8 cellular contexts compared by ENCODE assay signal in genomic region chr10:30435499-30436117, GRCh38. TPM values are rescaled to one million over a fixed set of nuclear protein-coding genes. Genes with fewer than 3 reads are reported as not detected.
DNase-seq lines count a peak whose midpoint lies in the region; ATAC-seq, FAIRE-seq and TF ChIP-seq lines count a peak whose summit lies in the region.
"Not testable (repeated sequence)": the region's sequence is repeated elsewhere in the genome, so short reads cannot be mapped to it uniquely, and the experiment has no call there.

No MANE protein-coding gene starts in this region.

- CTCF ChIA-PET in CD8-positive, alpha-beta T cell (lab: Charles Lee) = interaction anchor here (6.1 kb wide), 1 partner anchor 23 kb away, joined by 24 read pairs; no protein-coding TSS in a partner anchor
- CTCF ChIA-PET in activated B cell treated with CpG ODN at 0.5 μM for 24 hours (lab: Charles Lee) (interaction anchor here (0.7 to 3.3 kb wide), 3 partner anchors 15 to 22 kb away, joined by 3 to 22 read pairs (median 17); no protein-coding TSS in a partner anchor), GM12878 (lab: Yijun Ruan, JAX) (interaction anchor here (0.8 to 13.9 kb wide), 10 partner anchors 17 to 156 kb away, joined by 3 to 123 read pairs (median 8); no protein-coding TSS in a partner anchor)
- CTCF ChIA-PET in HepG2 (lab: Yijun Ruan, JAX; ENCODE audit: low intra/inter-chr PET ratio, low total read pairs) = not testable (repeated sequence)

- not testable (repeated sequence) for H3K36me3 ChIP-seq in CD8-positive, alpha-beta T cell (ENCODE audit: insufficient read depth, low read length); KMS-11 (ENCODE audit: insufficient read depth); osteoblast (ENCODE audit: insufficient read depth, low read length); testis (ENCODE audit: low read depth, missing control alignments)
- H3K36me3 ChIP-seq in GM12878 (ENCODE audit: control insufficient read depth in 2 of 2, insufficient read depth in 2 of 2, low read length in 1 of 2) (peaks cover 2 to 19% of the 10 kb centered on the region in 2 experiments; a peak in 3 of 4 replicates), esophagus muscularis mucosa (peaks cover 5 to 38% (median 10%) of the 10 kb centered on the region in 4 donors), HepG2 (replicated peaks in 1 of 2; ENCODE audit: control insufficient read depth in 1 of 2, insufficient read depth in 2 of 2, low read length in 2 of 2) (peaks cover 0 to 17% of the 10 kb centered on the region in 2 experiments; a peak in 4 of 5 replicates)

- ATAC-seq in CD8-positive, alpha-beta T cell; activated B cell treated with CpG ODN at 0.5 μM for 24 hours (ENCODE audit: low read depth); GM12878; HepG2: not testable (repeated sequence)

- in situ Hi-C loops in GM12878 (cut with MboI) = not testable (repeated sequence)
- in situ Hi-C loops in HepG2 (cut with HindIII; ENCODE audit: extremely low pct_ligation_motif_present, low pct_unique_long_range_greater_than_20kb) = loop anchor here (25.0 kb wide), 1 partner anchor 1502 kb away; the partner anchor contains the start of gene ARHGAP12

- peak overlapping the region; percentile 91 for H3K4me3 Mint-ChIP-seq in CD8-positive, alpha-beta T cell
- peak overlapping the region; percentile 95 for H3K4me3 Mint-ChIP-seq in activated B cell treated with CpG ODN at 0.5 μM for 24 hours

- H4K20me1 ChIP-seq in KMS-11 (ENCODE audit: insufficient read depth); GM12878 (ENCODE audit: control insufficient read depth, insufficient read depth); osteoblast (ENCODE audit: insufficient read depth, low read length): not testable (repeated sequence)
- peaks cover 33% of the 10 kb centered on the region for H4K20me1 ChIP-seq in HepG2 (ENCODE audit: insufficient read depth, low read length)

- H2AFZ ChIP-seq in KMS-11 (ENCODE audit: low read depth) = peak overlapping the region; percentile 60; the same call in 1 of the 2 replicates
- H2AFZ ChIP-seq in GM12878 (ENCODE audit: control insufficient read depth, low read depth, low read length); HepG2 (ENCODE audit: low read length); osteoblast (ENCODE audit: low read length): not testable (repeated sequence)

- not testable (repeated sequence) for FAIRE-seq in GM12878 (lab: Jason Lieb, UNC); HepG2 (lab: Jason Lieb, UNC)

- peaks cover 18% of the 10 kb centered on the region for H3K36me3 Mint-ChIP-seq in CD8-positive, alpha-beta T cell
- H3K36me3 Mint-ChIP-seq in activated B cell treated with CpG ODN at 0.5 μM for 24 hours (ENCODE audit: low read depth) = peaks cover 69% of the 10 kb centered on the region

- H3K27ac ChIP-seq in CD8-positive, alpha-beta T cell (ENCODE audit: low read depth, low read length) = not testable (repeated sequence)
- H3K27ac ChIP-seq in KMS-11 = peak overlapping the region; percentile 68; the same call in 1 of the 2 replicates
- peak overlapping the region; percentile 91 for H3K27ac ChIP-seq in GM12878 (ENCODE audit: control insufficient read depth, insufficient read depth)
- H3K27ac ChIP-seq in esophagus muscularis mucosa (replicated peaks in 1 of 4) = peak overlapping the region; percentile 97 to 100 (median 99)
- peak overlapping the region; percentile 97 for H3K27ac ChIP-seq in HepG2 (ENCODE audit: extremely low read length, insufficient read depth, low read length)
- H3K27ac ChIP-seq in osteoblast (ENCODE audit: low read depth, low read length) = peak overlapping the region; percentile 92
- H3K27ac ChIP-seq in testis = peak overlapping the region; percentile 92 to 98

- H3K4me2 ChIP-seq in KMS-11 (peak overlapping the region; percentile 72), GM12878 (ENCODE audit: control insufficient read depth, insufficient read depth) (peak overlapping the region; percentile 65), HepG2 (ENCODE audit: low read depth, low read length) (peak overlapping the region; percentile 95), osteoblast (ENCODE audit: insufficient read depth, low read length) (peak overlapping the region; percentile 91)

- H3K9ac ChIP-seq in KMS-11 (peak overlapping the region; percentile 47; the same call in 1 of the 2 replicates), GM12878 (ENCODE audit: control insufficient read depth, insufficient read depth, low read length) (peak overlapping the region; percentile 82), HepG2 (ENCODE audit: insufficient read depth, low read depth, low read length) (peak overlapping the region; percentile 88)

- not testable (repeated sequence) for TF ChIP-seq POLR2A in GM12878 (IDR thresholded peaks at IDR 0.05; ENCODE audit: low read depth, low read length); esophagus muscularis mucosa (IDR thresholded peaks at IDR 0.05; ENCODE audit: low read depth); HepG2 (IDR thresholded peaks at IDR 0.05; ENCODE audit: insufficient read depth in 1 of 2, low read depth in 2 of 2, low read length in 2 of 2); testis (IDR thresholded peaks at IDR 0.05)

- TF ChIP-seq RAD21 in GM12878 (IDR thresholded peaks at IDR 0.05; ENCODE audit: insufficient read depth, low read depth, low read length); HepG2 (CRISPR knock-in tag; IDR thresholded peaks at IDR 0.05): not testable (repeated sequence)

- RAD21 ChIA-PET in GM12878 (lab: Charles Lee; ENCODE audit: unreplicated experiment) = interaction anchor here (0.9 to 13.9 kb wide), 11 partner anchors 8 to 155 kb away, joined by 3 to 255 read pairs (median 11); no protein-coding TSS in a partner anchor

- BruUV-seq in GM12878 (replicated peaks; lab: Mats Ljungman, UMichigan); HepG2 (replicated peaks; lab: Mats Ljungman, UMichigan): not testable (repeated sequence)

- not testable (repeated sequence) for DNase-seq in CD8-positive, alpha-beta T cell; activated B cell treated with CpG ODN at 0.5 μM for 24 hours; GM12878 (ENCODE audit: low read depth, low spot score); esophagus muscularis mucosa (ENCODE audit: extremely low spot score); HepG2 (ENCODE audit: low spot score); testis
- peak; percentile 52 for DNase-seq in osteoblast (ENCODE audit: insufficient read length, low spot score, missing footprints)

- not testable (repeated sequence) for TF ChIP-seq CTCF in CD8-positive, alpha-beta T cell (IDR thresholded peaks at IDR 0.05); KMS-11 (conservative IDR thresholded peaks at IDR 0.05; ENCODE audit: low read depth, low read length); activated B cell treated with CpG ODN at 0.5 μM for 24 hours (IDR thresholded peaks at IDR 0.05); GM12878 (IDR thresholded peaks at IDR 0.05 in 2 of 3, conservative IDR thresholded peaks at IDR 0.05 in 1 of 3; ENCODE audit: control insufficient read depth in 2 of 3, extremely low read depth in 1 of 3, insufficient read depth in 1 of 3, low read depth in 3 of 3, low read length in 3 of 3); esophagus muscularis mucosa (IDR thresholded peaks at IDR 0.05); HepG2 (CRISPR knock-in tag; IDR thresholded peaks at IDR 0.05); osteoblast (IDR thresholded peaks at IDR 0.05; ENCODE audit: extremely low read depth, low read depth, low read length); testis (IDR thresholded peaks at IDR 0.05)

- H3K9me3 ChIP-seq in CD8-positive, alpha-beta T cell (ENCODE audit: low read length); GM12878 (replicated peaks; ENCODE audit: control insufficient read depth, insufficient read depth, low read length); esophagus muscularis mucosa; HepG2 (ENCODE audit: low read length); osteoblast (ENCODE audit: low read depth, low read length); testis: not testable (repeated sequence)

- H3K27ac Mint-ChIP-seq in CD8-positive, alpha-beta T cell = peak overlapping the region; percentile 80
- H3K27ac Mint-ChIP-seq in activated B cell treated with CpG ODN at 0.5 μM for 24 hours = peak overlapping the region; percentile 94

- not testable (repeated sequence) for H3K4me3 ChIP-seq in CD8-positive, alpha-beta T cell (ENCODE audit: low read depth, low read length); KMS-11 (IDR thresholded peaks at IDR 0.05; ENCODE audit: insufficient read depth, low read depth, low read length)
- H3K4me3 ChIP-seq in GM12878 (peak overlapping the region; percentile 100), esophagus muscularis mucosa (peak overlapping the region; percentile 82 to 94 (median 86)), HepG2 (replicated peaks in 1 of 3; ENCODE audit: insufficient read depth in 1 of 3, low read depth in 2 of 3, low read length in 3 of 3) (peak overlapping the region; percentile 93 to 97 (median 96)), osteoblast (ENCODE audit: insufficient read depth, low read length) (peak overlapping the region; percentile 95), testis (peak overlapping the region; percentile 75 to 85)

- H3K27me3 ChIP-seq in CD8-positive, alpha-beta T cell (ENCODE audit: insufficient read depth, low read length); KMS-11 (ENCODE audit: insufficient read depth, low read depth); GM12878 (replicated peaks in 1 of 2; ENCODE audit: control insufficient read depth in 2 of 2, insufficient read depth in 2 of 2, low read length in 1 of 2); esophagus muscularis mucosa; HepG2 (ENCODE audit: control insufficient read depth in 1 of 2, insufficient read depth in 2 of 2, low read length in 2 of 2); osteoblast (ENCODE audit: insufficient read depth, low read length); testis: not testable (repeated sequence)

- intact Hi-C loops in CD8-positive, alpha-beta T cell (cut with DNase I, micrococcal nuclease) = loop anchor here (2.0 kb wide), 3 partner anchors 17 to 21 kb away; no protein-coding TSS in a partner anchor
- intact Hi-C loops in activated B cell treated with CpG ODN at 0.5 μM for 24 hours (cut with micrococcal nuclease) = loop anchor here (2.0 kb wide), 3 partner anchors 19 to 1493 kb away; partner anchors contain the start of gene ARHGAP12
- intact Hi-C loops in GM12878 (cut with micrococcal nuclease; ENCODE audit: unreplicated experiment) = loop anchor here (2.0 to 5.0 kb wide), 2 partner anchors 21 to 57 kb away; no protein-coding TSS in a partner anchor
- intact Hi-C loops in esophagus muscularis mucosa (cut with DNase I); testis (cut with DNase I; ENCODE audit: low total_unique reads): not testable (repeated sequence)
- intact Hi-C loops in HepG2 (cut with micrococcal nuclease; ENCODE audit: unreplicated experiment) = loop anchor here (1.0 kb wide), 1 partner anchor 99 kb away; no protein-coding TSS in a partner anchor

- not testable (repeated sequence) for H3K27me3 Mint-ChIP-seq in CD8-positive, alpha-beta T cell (ENCODE audit: low read depth); activated B cell treated with CpG ODN at 0.5 μM for 24 hours

- WGBS in GM12878 (ENCODE audit: insufficient coverage, insufficient replicate concordance, low lambda C conversion rate, missing lambda C conversion rate) = 0% methylated on average over 15 of the region's 15 CpGs
- 53% methylated on average over 15 of the region's 15 CpGs for WGBS in esophagus muscularis mucosa
- 14% methylated on average over 10 of the region's 15 CpGs for WGBS in HepG2 (ENCODE audit: low lambda C conversion rate)
- 58 to 66% methylated on average over 15 of the region's 15 CpGs for WGBS in testis, 2 donors

- peaks cover 25% of the 10 kb centered on the region for H3K4me1 ChIP-seq in CD8-positive, alpha-beta T cell (ENCODE audit: insufficient read depth, low read length)
- H3K4me1 ChIP-seq in KMS-11 (ENCODE audit: low read depth, poor library complexity, severe bottlenecking) (peaks cover 46% of the 10 kb centered on the region), GM12878 (ENCODE audit: control insufficient read depth, insufficient read depth, low read length) (peaks cover 13% of the 10 kb centered on the region), esophagus muscularis mucosa (peaks cover 63 to 78% (median 75%) of the 10 kb centered on the region in 4 donors), HepG2 (ENCODE audit: insufficient read depth, low read length) (peaks cover 64% of the 10 kb centered on the region), osteoblast (ENCODE audit: insufficient read depth, low read length) (peaks cover 45% of the 10 kb centered on the region)
- H3K4me1 ChIP-seq in testis = not testable (repeated sequence)

- peaks cover 49% of the 10 kb centered on the region for H3K4me1 Mint-ChIP-seq in CD8-positive, alpha-beta T cell (ENCODE audit: low read depth)
- H3K4me1 Mint-ChIP-seq in activated B cell treated with CpG ODN at 0.5 μM for 24 hours = peaks cover 77% of the 10 kb centered on the region

- SMC1A ChIA-PET in GM12878 (lab: Charles Lee; ENCODE audit: uncharacterized antibody, unreplicated experiment) = interaction anchor here (1.0 to 16.2 kb wide), 16 partner anchors 11 to 156 kb away, joined by 3 to 284 read pairs (median 16); no protein-coding TSS in a partner anchor

- POLR2A ChIA-PET in CD8-positive, alpha-beta T cell (lab: Charles Lee) = interaction anchor here (0.6 to 3.1 kb wide), 6 partner anchors 10 to 1917 kb away, joined by 3 to 27 read pairs (median 8); no protein-coding TSS in a partner anchor
- POLR2A ChIA-PET in activated B cell treated with CpG ODN at 0.5 μM for 24 hours (lab: Charles Lee) (interaction anchor here (0.7 to 8.9 kb wide), 9 partner anchors 18 to 149 kb away, joined by 3 to 427 read pairs (median 5); no protein-coding TSS in a partner anchor), GM12878 (lab: Charles Lee) (interaction anchor here (0.7 to 11.5 kb wide), 7 partner anchors 7 to 107 kb away, joined by 3 to 132 read pairs (median 21); no protein-coding TSS in a partner anchor), HepG2 (lab: Yijun Ruan, JAX) (interaction anchor here (2.8 to 3.6 kb wide), 3 partner anchors 13 to 169 kb away, joined by 27 to 53 read pairs (median 30); no protein-coding TSS in a partner anchor)

- not testable (repeated sequence) for H3K9me3 Mint-ChIP-seq in CD8-positive, alpha-beta T cell; activated B cell treated with CpG ODN at 0.5 μM for 24 hours

- not testable (repeated sequence) for H3K79me2 ChIP-seq in KMS-11 (ENCODE audit: insufficient read depth, low read depth); osteoblast (ENCODE audit: insufficient read depth, low read length)
- H3K79me2 ChIP-seq in GM12878 (ENCODE audit: control insufficient read depth, insufficient read depth, low read length) (peaks cover 76% of the 10 kb centered on the region), HepG2 (ENCODE audit: insufficient read depth, low read length) (peaks cover 58% of the 10 kb centered on the region)

- not testable (repeated sequence) for TF ChIP-seq EP300 in GM12878 (IDR thresholded peaks at IDR 0.05; ENCODE audit: borderline replicate concordance in 1 of 2, control insufficient read depth in 1 of 2, low read depth in 2 of 2, low read length in 2 of 2); esophagus muscularis mucosa (IDR thresholded peaks at IDR 0.05); HepG2 (IDR thresholded peaks at IDR 0.05; ENCODE audit: low read depth in 2 of 2, low read length in 2 of 2); HepG2 (CRISPR knock-in tag; IDR thresholded peaks at IDR 0.05; ENCODE audit: borderline replicate concordance)

RNA-seq across cellular contexts. Expression of gene MAP3K8, which starts 1.6 kb away (rescaled TPM):
- total RNA-seq in CD8-positive, alpha-beta T cell = 10 to 100 TPM; 42.4 to 48.6 TPM
- 141 and 160 TPM in 2 replicates for total RNA-seq in activated B cell treated with CpG ODN at 0.5 μM for 24 hours
- total RNA-seq in GM12878 (2013; cell fraction: nucleolus; rRNA removed) = 126 and 129 TPM in 2 replicates
- total RNA-seq in GM12878 (2014; rRNA removed) = 25.5 and 32.9 TPM in 2 replicates
- total RNA-seq in GM12878 (2014; rRNA removed; fragmentation: Illumina TruSeq; extraction: Trizol) = 30.2 and 31.5 TPM in 2 replicates
- total RNA-seq in GM12878 (2021) = 41.3 and 41.7 TPM in 2 replicates
- 45.4 TPM for polyA plus RNA-seq in GM12878 (2011; ENCODE audit: low read depth)
- polyA plus RNA-seq in GM12878 (2011; rRNA removed) = 115 and 146 TPM in 2 replicates
- 41.1 and 48.5 TPM in 2 replicates for polyA plus RNA-seq in GM12878 (2011; cell fraction: cytosol; rRNA removed)
- polyA plus RNA-seq in GM12878 (2011; cell fraction: nucleus; rRNA removed) = 65.2 and 95.6 TPM in 2 replicates
- 53.5 and 61.5 TPM in 2 replicates for polyA plus RNA-seq in GM12878 (2012)
- 39.1 and 43.6 TPM in 2 replicates for polyA plus RNA-seq in GM12878 (2014; fragmentation: Illumina TruSeq; extraction: Trizol)
- 10 to 100 TPM; 45.5 to 47.9 TPM for polyA plus RNA-seq in GM12878 (2014; fragmentation: Nextera tagmentation; extraction: Ambion mirVana)
- polyA plus RNA-seq in GM12878 (2014; rRNA removed) = 33.6 and 38.5 TPM in 2 replicates
- polyA plus RNA-seq in GM12878 (2016; fragmentation: Nextera tagmentation; extraction: Ambion mirVana) = 10 to 100 TPM; 36.2 to 45.6 TPM
- 64.8 and 78.0 TPM in 2 replicates for polyA minus RNA-seq in GM12878 (2011; rRNA and poly(A)+ RNA removed)
- 19.9 and 20.1 TPM in 2 replicates for polyA minus RNA-seq in GM12878 (2011; cell fraction: cytosol; rRNA and poly(A)+ RNA removed)
- polyA minus RNA-seq in GM12878 (2011; cell fraction: nucleus; rRNA and poly(A)+ RNA removed) = 41.0 and 41.7 TPM in 2 replicates
- total RNA-seq in esophagus muscularis mucosa = 10 to 100 TPM; 18.7 to 74.2 (median 24.1) TPM
- 19.3 and 21.8 TPM in 2 replicates for total RNA-seq in HepG2 (2016; rRNA removed; fragmentation: Illumina TruSeq; extraction: Trizol)
- 12.2 and 13.6 TPM in 2 replicates for total RNA-seq in HepG2 (2016; cell fraction: cytosol; rRNA removed; fragmentation: Illumina TruSeq; extraction: Trizol; ENCODE audit: low read depth)
- 18.0 and 21.2 TPM in 2 replicates for total RNA-seq in HepG2 (2016; cell fraction: insoluble cytoplasmic fraction; rRNA removed; fragmentation: Illumina TruSeq; extraction: Trizol)
- total RNA-seq in HepG2 (2016; cell fraction: membrane; rRNA removed; fragmentation: Illumina TruSeq; extraction: Trizol) = 15.3 and 19.2 TPM in 2 replicates
- total RNA-seq in HepG2 (2016; cell fraction: nucleus; rRNA removed; fragmentation: Illumina TruSeq; extraction: Trizol) = 22.1 and 23.1 TPM in 2 replicates
- polyA plus RNA-seq in HepG2 (2011; rRNA removed) = 26.6 and 37.9 TPM in 2 replicates
- 12.9 and 14.6 TPM in 2 replicates for polyA plus RNA-seq in HepG2 (2011; cell fraction: cytosol; rRNA removed)
- polyA plus RNA-seq in HepG2 (2011; cell fraction: nucleus; rRNA removed) = 26.9 and 27.5 TPM in 2 replicates
- 11.2 and 14.3 TPM in 2 replicates for polyA plus RNA-seq in HepG2 (2012)
- polyA plus RNA-seq in HepG2 (2016; cell fraction: cytosol; fragmentation: Illumina TruSeq; extraction: Trizol; ENCODE audit: low read depth) = 8.6 and 13.3 TPM in 2 replicates
- 15.6 and 17.9 TPM in 2 replicates for polyA plus RNA-seq in HepG2 (2016; cell fraction: insoluble cytoplasmic fraction; fragmentation: Illumina TruSeq; extraction: Trizol; ENCODE audit: low read depth)
- 9.4 and 12.4 TPM in 2 replicates for polyA plus RNA-seq in HepG2 (2016; cell fraction: membrane; fragmentation: Illumina TruSeq; extraction: Trizol; ENCODE audit: low read depth)
- 41.0 and 46.6 TPM in 2 replicates for polyA plus RNA-seq in HepG2 (2016; cell fraction: nucleus; fragmentation: Illumina TruSeq; extraction: Trizol; ENCODE audit: insufficient read depth, low read depth)
- polyA minus RNA-seq in HepG2 (2011; rRNA and poly(A)+ RNA removed; ENCODE audit: low replicate concordance) = 15.0 and 17.4 TPM in 2 replicates
- 7.3 and 10.3 TPM in 2 replicates for polyA minus RNA-seq in HepG2 (2011; cell fraction: cytosol; rRNA and poly(A)+ RNA removed)
- 30.6 and 31.2 TPM in 2 replicates for polyA minus RNA-seq in HepG2 (2011; cell fraction: nucleus; rRNA and poly(A)+ RNA removed)
- total RNA-seq in osteoblast = 10.3 and 14.5 TPM in 2 replicates
- 10 to 100 TPM in 1 of 2 donors, 1 to 10 TPM in 1; 3.1 to 10.4 TPM for total RNA-seq in testis
- 5.2 TPM for polyA plus RNA-seq in testis (ENCODE audit: insufficient read depth, low read depth, low replicate concordance)
